In genomic region chr9:6610073-6610472, GRCh38 we compare ENCODE assay signal across 22 cellular contexts. TPM values are rescaled to one million over a fixed set of nuclear protein-coding genes. Genes with fewer than 3 reads are reported as not detected.
"Had no signal": no experiment of that assay in that cellular context is flagged by ENCODE, and none has a peak within 500 bp of the region (broad histone marks: within the 10 kb centered on the region; RNA-seq: fewer than 3 reads in every experiment).

No MANE protein-coding gene starts in this region.

- H3K4me3 ChIP-seq: K562 had no signal

- FAIRE-seq: K562 had no signal

- H3K9me3 ChIP-seq: SK-N-SH had no signal

- H3K27ac ChIP-seq: KMS-11, RWPE1 had no signal

- DNase-seq: Kasumi-1; MM.1S; NCI-H1092 treated with DMSO at 0.1 percent for 48 hours; NCI-H1436 treated with DMSO at 0.1 percent for 48 hours; NCI-H1694; NCI-H187 treated with DMSO at 0.1 percent for 48 hours; NCI-H2029 treated with DMSO at 0.1 percent for 48 hours; NCI-H2171 treated with DMSO at 0.1 percent for 48 hours; NCI-H524; NCI-H526 treated with DMSO at 0.1 percent for 48 hours; NCI-H748 treated with DMSO at 0.1 percent for 48 hours; NK-92 treated with Interleukin-12 subunit alpha and Interleukin-12 subunit beta, amount 100 ng/mL, for 24 hours; PC-3; SHP77; SK-N-SH; SW 1271 had no signal

- H3K9me3 Mint-ChIP-seq: IgD-negative memory B cell had no signal

- H3K4me3 Mint-ChIP-seq: IgD-negative memory B cell had no signal

- H3K36me3 Mint-ChIP-seq: IgD-negative memory B cell had no signal

- H3K27ac Mint-ChIP-seq: IgD-negative memory B cell had no signal

- ATAC-seq: K562, Panc1, PC-3 had no signal

RNA-seq across cellular contexts. Expression of gene GLDC, which starts 35.5 kb away (rescaled TPM):
- total RNA-seq: OCI-LY7 had no signal
